ENCODE assay signal across 9 cellular contexts in genomic region chr16:69404275-69404805, GRCh38. TPM values are rescaled to one million over a fixed set of nuclear protein-coding genes. Genes with fewer than 3 reads are reported as not detected.
DNase-seq lines count a peak whose midpoint lies in the region; ATAC-seq and TF ChIP-seq lines count a peak whose summit lies in the region.
"Had no signal": no experiment of that assay in that cellular context is flagged by ENCODE, and none has a peak within 500 bp of the region (broad histone marks: within the 10 kb centered on the region; RNA-seq: fewer than 3 reads in every experiment).

No MANE protein-coding gene starts in this region.

- no peak for ATAC-seq in HG03097 (IDR thresholded peaks at IDR 0.05; ENCODE audit: low FRiP score, unreplicated experiment)
- ATAC-seq in activated CD4-positive, alpha-beta T cell treated with anti-CD3 and anti-CD28 coated beads for 36 hours: no peak

- no peaks in the 10 kb centered on the region for H3K27me3 Mint-ChIP-seq in MCF 10A (ENCODE audit: insufficient read depth, unreplicated experiment)
- no peaks in the 10 kb centered on the region for H3K27me3 Mint-ChIP-seq in activated CD4-positive, alpha-beta T cell treated with anti-CD3 and anti-CD28 coated beads for 36 hours

- no peaks in the 10 kb centered on the region for H3K27me3 ChIP-seq in spleen (replicated peaks in 1 of 7)

- H3K27ac ChIP-seq in spleen: peak overlapping the region in 5 of 8 donors; percentile 23 to 43 (median 37)

- peaks cover 21% of the 10 kb centered on the region for H3K4me1 Mint-ChIP-seq in MCF 10A (ENCODE audit: insufficient read depth, unreplicated experiment)
- H3K4me1 Mint-ChIP-seq in activated CD4-positive, alpha-beta T cell treated with anti-CD3 and anti-CD28 coated beads for 36 hours: peaks cover 9% of the 10 kb centered on the region

- no peaks in the 10 kb centered on the region for H3K36me3 ChIP-seq in spleen

- H3K27ac Mint-ChIP-seq in MCF 10A (ENCODE audit: low read depth, unreplicated experiment): no peak overlapping the region
- H3K27ac Mint-ChIP-seq in activated CD4-positive, alpha-beta T cell treated with anti-CD3 and anti-CD28 coated beads for 36 hours: no peak overlapping the region

- 55 to 68% (median 58%) methylated on average over 4 of the region's 4 CpGs for WGBS in spleen, 5 donors

- H3K4me3 Mint-ChIP-seq in MCF 10A (ENCODE audit: unreplicated experiment): no peak overlapping the region
- no peak overlapping the region for H3K4me3 Mint-ChIP-seq in activated CD4-positive, alpha-beta T cell treated with anti-CD3 and anti-CD28 coated beads for 36 hours

- CTCF ChIA-PET in MCF 10A (lab: Yijun Ruan, JAX): interaction anchor here (0.5 to 1.8 kb wide), 6 partner anchors 8 to 226 kb away, joined by 3 to 6 read pairs (median 4); no protein-coding TSS in a partner anchor
- CTCF ChIA-PET in activated CD4-positive, alpha-beta T cell treated with anti-CD3 and anti-CD28 coated beads for 36 hours (lab: Charles Lee): interaction anchor here (0.7 to 2.4 kb wide), 8 partner anchors 8 to 160 kb away, joined by 3 to 16 read pairs (median 5); no protein-coding TSS in a partner anchor

- BruUV-seq in MCF 10A (replicated peaks; lab: Mats Ljungman, UMichigan): no TSS peak

- H3K36me3 Mint-ChIP-seq in MCF 10A (ENCODE audit: insufficient read depth, unreplicated experiment): no peaks in the 10 kb centered on the region
- H3K36me3 Mint-ChIP-seq in activated CD4-positive, alpha-beta T cell treated with anti-CD3 and anti-CD28 coated beads for 36 hours (ENCODE audit: low read depth): no peaks in the 10 kb centered on the region

- TF ChIP-seq CTCF in MCF 10A (IDR thresholded peaks at IDR 0.05; ENCODE audit: unreplicated experiment): no peak
- TF ChIP-seq CTCF in spleen (IDR thresholded peaks at IDR 0.05 in 8 of 11, conservative IDR thresholded peaks at IDR 0.05 in 3 of 11): no peak

- peaks cover 0 to 24% (median 3%) of the 10 kb centered on the region in 6 donors for H3K4me1 ChIP-seq in spleen

- H3K9me3 Mint-ChIP-seq in MCF 10A (ENCODE audit: unreplicated experiment): no peaks in the 10 kb centered on the region
- H3K9me3 Mint-ChIP-seq in activated CD4-positive, alpha-beta T cell treated with anti-CD3 and anti-CD28 coated beads for 36 hours (ENCODE audit: low read depth): no peaks in the 10 kb centered on the region

- TF ChIP-seq POLR2A in spleen (IDR thresholded peaks at IDR 0.05): no peak

- no peak overlapping the region for H3K4me3 ChIP-seq in spleen

- H3K9me3 ChIP-seq in spleen: no peaks in the 10 kb centered on the region

- DNase-seq in HT-29 (ENCODE audit: low spot score) (peak; percentile 68), MCF 10A (ENCODE audit: unreplicated experiment) (peak; percentile 24), kidney tubule cell (ENCODE audit: low spot score) (peak; percentile 35), spleen (no peak), cerebellar nuclear complex (lab: John Stamatoyannopoulos, UW) (no peak), AML-193 (lab: John Stamatoyannopoulos, UW) (no peak)
- no peak for DNase-seq in activated CD4-positive, alpha-beta T cell treated with anti-CD3 and anti-CD28 coated beads for 36 hours

- POLR2A ChIA-PET in MCF 10A (lab: Yijun Ruan, JAX): interaction anchor here (0.8 to 3.2 kb wide), 13 partner anchors 8 to 322 kb away, joined by 3 to 13 read pairs (median 4); partner anchors contain the start of genes CYB5B, NQO1 and TERF2
- POLR2A ChIA-PET in activated CD4-positive, alpha-beta T cell treated with anti-CD3 and anti-CD28 coated beads for 36 hours (lab: Charles Lee): interaction anchor here (0.6 kb wide), 1 partner anchor 140 kb away, joined by 4 read pairs; no protein-coding TSS in a partner anchor

- intact Hi-C loops in MCF 10A (cut with micrococcal nuclease): no loop called here
- intact Hi-C loops in spleen (cut with DNase I; ENCODE audit: low total_unique reads): no loop called here
- intact Hi-C loops in activated CD4-positive, alpha-beta T cell treated with anti-CD3 and anti-CD28 coated beads for 36 hours (cut with DNase I, micrococcal nuclease): no loop called here

RNA-seq across cellular contexts. Expression of gene TERF2, which starts 18.5 kb away (rescaled TPM):
- total RNA-seq in HT-29 (2014; rRNA removed; shearing (Covaris generic)): 6.0 and 6.9 TPM in 2 replicates
- 38.4 and 41.9 TPM in 2 replicates for total RNA-seq in MCF 10A (2022)
- total RNA-seq in spleen: 10 to 100 TPM; 24.2 to 42.3 (median 32.5) TPM
- polyA plus RNA-seq in spleen: 10 to 100 TPM; 10.4 to 15.0 (median 13.1) TPM
- 10 to 100 TPM; 45.9 to 82.4 TPM for total RNA-seq in activated CD4-positive, alpha-beta T cell treated with anti-CD3 and anti-CD28 coated beads for 36 hours

RNA-seq across cellular contexts. Expression of gene CYB5B, which starts 20.1 kb away (rescaled TPM):
- total RNA-seq in HT-29 (2014; rRNA removed; shearing (Covaris generic)): 57.8 and 60.2 TPM in 2 replicates
- total RNA-seq in MCF 10A (2022) (112 and 118 TPM in 2 replicates), spleen (10 to 100 TPM; 45.2 to 80.5 (median 71.3) TPM)
- polyA plus RNA-seq in spleen: 10 to 100 TPM; 36.8 to 61.8 (median 53.3) TPM
- 100 to 1,000 TPM; 158 to 187 TPM for total RNA-seq in activated CD4-positive, alpha-beta T cell treated with anti-CD3 and anti-CD28 coated beads for 36 hours

RNA-seq across cellular contexts. Expression of gene TMED6, which starts 52.8 kb away (rescaled TPM):
- 0.10 TPM in 1 of 2 replicates, not detected in the other for total RNA-seq in HT-29 (2014; rRNA removed; shearing (Covaris generic))
- total RNA-seq in MCF 10A (2022): 0.51 and 1.2 TPM in 2 replicates
- 1 to 10 TPM in 4 of 7 donors, under 1 TPM in 1, not detected in 2; 0.85 to 5.2 (median 1.7) TPM for total RNA-seq in spleen
- polyA plus RNA-seq in spleen: 1 to 10 TPM in 1 of 3 donors, under 1 TPM in 2; 0.59 to 1.2 (median 0.99) TPM
- 1 to 10 TPM; 1.2 to 1.3 TPM for total RNA-seq in activated CD4-positive, alpha-beta T cell treated with anti-CD3 and anti-CD28 coated beads for 36 hours
- total RNA-seq: epithelial cell of proximal tubule had no signal

Comparison
In these comparisons a context has a peak if more than half of its experiments do, and no peak if none do; other contexts are left out.
1. DNase-seq: peak in HT-29 (single experiment), MCF 10A (single experiment) and kidney tubule cell (single experiment); none in spleen (single experiment), cerebellar nuclear complex (0 of 2), AML-193 (0 of 2) and activated CD4-positive, alpha-beta T cell treated with anti-CD3 and anti-CD28 coated beads for 36 hours (single experiment).